Comparison of ENCODE assay signal across 9 cellular contexts in the genomic region with DNA sequence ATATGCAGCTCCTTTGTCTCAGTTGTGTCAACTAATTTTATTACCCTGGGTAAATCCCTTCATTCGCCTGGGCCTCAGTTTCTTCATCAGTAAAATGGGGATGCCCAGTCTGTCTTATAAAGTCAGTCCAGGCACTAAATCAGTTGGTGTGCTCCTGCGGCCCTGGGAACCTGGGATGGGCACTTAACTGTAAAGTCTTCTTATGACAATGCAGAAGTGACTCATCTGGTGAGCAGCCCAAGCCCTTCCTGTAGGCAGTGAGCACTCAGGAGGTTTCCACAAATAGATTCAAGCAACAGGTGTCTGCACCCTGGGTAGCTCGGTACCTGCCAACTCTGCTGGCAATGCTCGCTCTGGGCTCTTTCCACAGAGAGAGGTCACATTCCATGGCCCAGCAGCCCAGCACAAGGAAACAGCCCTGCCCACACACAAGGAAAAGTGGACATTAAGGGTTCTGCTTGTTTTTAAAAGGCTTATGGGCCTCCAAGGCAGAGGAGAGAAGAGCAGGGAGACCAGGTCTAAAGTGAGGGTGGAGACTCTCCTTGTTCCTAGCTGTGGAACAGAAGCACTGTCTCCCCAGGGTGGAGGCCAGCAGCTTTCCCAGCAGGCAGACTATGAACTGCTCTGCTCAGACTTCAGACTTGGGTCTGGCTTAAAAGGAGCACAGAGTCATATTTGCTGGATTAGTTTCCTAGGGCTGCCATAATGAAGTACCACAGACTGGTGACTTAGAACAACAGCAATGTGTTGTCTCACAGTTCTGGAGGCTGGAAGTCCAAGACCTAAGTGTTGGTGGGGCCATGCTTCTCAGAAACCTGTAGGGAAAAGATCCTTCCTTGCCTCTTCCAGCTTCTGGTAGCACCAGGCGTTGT.
DNase-seq lines count a peak whose midpoint lies in the region; ATAC-seq, FAIRE-seq and TF ChIP-seq lines count a peak whose summit lies in the region.
"Had no signal": no experiment of that assay in that cellular context is flagged by ENCODE, and none has a peak within 500 bp of the region (broad histone marks: within the 10 kb centered on the region; RNA-seq: fewer than 3 reads in every experiment).

No MANE protein-coding gene starts in this region.

- ATAC-seq in HG03066 (IDR thresholded peaks at IDR 0.05; ENCODE audit: low read depth, unreplicated experiment) (peak; percentile 92), SK-N-SH treated with all-trans-retinoic acid at 6 μM for 48 hours (peak; percentile 87)

- FAIRE-seq in GM19239 (lab: Jason Lieb, UNC) = no peak
- FAIRE-seq: pancreas had no signal

- DNase-seq in stimulated activated CD4-positive, alpha-beta T cell treated with anti-CD3 and anti-CD28 coated beads, Interleukin-15, amount 100 ng/mL, for 24 hours = peak; percentile 4
- DNase-seq in stimulated activated CD4-positive, alpha-beta T cell treated with anti-CD3 and anti-CD28 coated beads, Interleukin-2, amount 100 ng/mL, for 24 hours = no peak
- DNase-seq in kidney glomerular epithelial cell (lab: John Stamatoyannopoulos, UW) (peak; percentile 76), HT-29 (ENCODE audit: low spot score) (no peak), SKM-1 treated with dmso at 0.1 percent for 144 hours (lab: John Stamatoyannopoulos, UW; ENCODE audit: unreplicated experiment) (no peak), GM19239 (ENCODE audit: insufficient read length, low spot score) (no peak)
- DNase-seq: pancreas had no signal

TF ChIP-seq in SK-N-SH treated with all-trans-retinoic acid at 6 μM for 48 hours, 23 proteins besides CTCF, POLR2A, EP300 and RAD21:
- TF ChIP-seq SNAI2 (CRISPR knock-in tag; IDR thresholded peaks at IDR 0.05) = no peak
- TF ChIP-seq ZNF8 (CRISPR knock-in tag; IDR thresholded peaks at IDR 0.05) = no peak
- no peak for TF ChIP-seq ZFP30 (CRISPR knock-in tag; IDR thresholded peaks at IDR 0.05)
- TF ChIP-seq, protein P1, sequence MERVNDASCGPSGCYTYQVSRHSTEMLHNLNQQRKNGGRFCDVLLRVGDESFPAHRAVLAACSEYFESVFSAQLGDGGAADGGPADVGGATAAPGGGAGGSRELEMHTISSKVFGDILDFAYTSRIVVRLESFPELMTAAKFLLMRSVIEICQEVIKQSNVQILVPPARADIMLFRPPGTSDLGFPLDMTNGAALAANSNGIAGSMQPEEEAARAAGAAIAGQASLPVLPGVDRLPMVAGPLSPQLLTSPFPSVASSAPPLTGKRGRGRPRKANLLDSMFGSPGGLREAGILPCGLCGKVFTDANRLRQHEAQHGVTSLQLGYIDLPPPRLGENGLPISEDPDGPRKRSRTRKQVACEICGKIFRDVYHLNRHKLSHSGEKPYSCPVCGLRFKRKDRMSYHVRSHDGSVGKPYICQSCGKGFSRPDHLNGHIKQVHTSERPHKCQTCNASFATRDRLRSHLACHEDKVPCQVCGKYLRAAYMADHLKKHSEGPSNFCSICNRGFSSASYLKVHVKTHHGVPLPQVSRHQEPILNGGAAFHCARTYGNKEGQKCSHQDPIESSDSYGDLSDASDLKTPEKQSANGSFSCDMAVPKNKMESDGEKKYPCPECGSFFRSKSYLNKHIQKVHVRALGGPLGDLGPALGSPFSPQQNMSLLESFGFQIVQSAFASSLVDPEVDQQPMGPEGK (CRISPR knock-in tag; IDR thresholded peaks at IDR 0.05; ENCODE audit: borderline replicate concordance) = no peak
- TF ChIP-seq BACH2 (CRISPR knock-in tag; IDR thresholded peaks at IDR 0.05; ENCODE audit: borderline replicate concordance) = no peak
- TF ChIP-seq POU6F1 (CRISPR knock-in tag; IDR thresholded peaks at IDR 0.05; ENCODE audit: borderline replicate concordance, low read depth) = no peak
- no peak for TF ChIP-seq ARNTL (CRISPR knock-in tag; IDR thresholded peaks at IDR 0.05; ENCODE audit: borderline replicate concordance, low read depth)
- TF ChIP-seq, protein P2, sequence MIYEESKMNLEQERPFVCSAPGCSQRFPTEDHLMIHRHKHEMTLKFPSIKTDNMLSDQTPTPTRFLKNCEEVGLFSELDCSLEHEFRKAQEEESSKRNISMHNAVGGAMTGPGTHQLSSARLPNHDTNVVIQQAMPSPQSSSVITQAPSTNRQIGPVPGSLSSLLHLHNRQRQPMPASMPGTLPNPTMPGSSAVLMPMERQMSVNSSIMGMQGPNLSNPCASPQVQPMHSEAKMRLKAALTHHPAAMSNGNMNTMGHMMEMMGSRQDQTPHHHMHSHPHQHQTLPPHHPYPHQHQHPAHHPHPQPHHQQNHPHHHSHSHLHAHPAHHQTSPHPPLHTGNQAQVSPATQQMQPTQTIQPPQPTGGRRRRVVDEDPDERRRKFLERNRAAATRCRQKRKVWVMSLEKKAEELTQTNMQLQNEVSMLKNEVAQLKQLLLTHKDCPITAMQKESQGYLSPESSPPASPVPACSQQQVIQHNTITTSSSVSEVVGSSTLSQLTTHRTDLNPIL (CRISPR knock-in tag; IDR thresholded peaks at IDR 0.05; ENCODE audit: low read depth) = no peak

Comparison
In these comparisons a context has a peak if more than half of its experiments do, and no peak if none do; other contexts are left out.
1. DNase-seq: peak in stimulated activated CD4-positive, alpha-beta T cell treated with anti-CD3 and anti-CD28 coated beads, Interleukin-15, amount 100 ng/mL, for 24 hours (single experiment) and kidney glomerular epithelial cell (single experiment); none in stimulated activated CD4-positive, alpha-beta T cell treated with anti-CD3 and anti-CD28 coated beads, Interleukin-2, amount 100 ng/mL, for 24 hours (0 of 2), HT-29 (single experiment), SKM-1 treated with dmso at 0.1 percent for 144 hours (single experiment) and GM19239 (single experiment).